Comparison of ENCODE assay signal across 15 cellular contexts in the genomic region with DNA sequence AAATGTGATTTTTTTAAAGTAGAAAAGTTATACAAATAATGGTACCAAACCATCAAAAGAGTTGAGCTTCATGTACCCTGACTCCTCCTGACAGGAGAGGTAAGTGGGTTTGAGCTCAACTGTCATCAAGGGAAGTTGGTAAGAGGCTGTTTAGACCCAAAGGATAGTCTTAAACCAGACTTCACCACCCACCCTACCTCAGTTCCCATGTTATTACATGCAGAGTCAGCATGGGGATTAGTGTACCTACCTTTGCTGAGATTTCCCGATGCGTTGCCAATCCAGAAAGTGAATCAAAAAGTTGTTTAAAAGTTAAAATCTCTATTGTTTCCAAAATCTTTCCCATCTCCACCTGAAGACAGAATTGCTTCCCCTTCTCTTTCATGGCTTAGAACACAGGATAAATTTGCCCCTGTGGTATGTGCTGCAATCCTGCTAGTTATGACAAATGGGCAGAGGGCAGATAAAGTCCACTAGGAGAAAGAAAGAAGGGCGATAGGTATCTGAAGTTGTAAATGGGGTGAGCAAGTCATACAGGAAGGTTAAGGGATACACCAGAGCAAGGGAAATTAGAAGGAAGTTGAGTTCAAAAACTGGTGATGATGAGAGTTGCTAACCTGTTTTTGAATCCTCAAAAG.
DNase-seq lines count a peak whose midpoint lies in the region; ATAC-seq, FAIRE-seq and TF ChIP-seq lines count a peak whose summit lies in the region.
"Had no signal": no experiment of that assay in that cellular context is flagged by ENCODE, and none has a peak within 500 bp of the region (broad histone marks: within the 10 kb centered on the region; RNA-seq: fewer than 3 reads in every experiment).

No MANE protein-coding gene starts in this region.

- TF ChIP-seq CTCF in HepG2 (CRISPR knock-in tag; IDR thresholded peaks at IDR 0.05) (no peak), right lobe of liver (IDR thresholded peaks at IDR 0.05) (no peak), K562 (IDR thresholded peaks at IDR 0.05 in 2 of 3, conservative IDR thresholded peaks at IDR 0.05 in 1 of 3; ENCODE audit: insufficient read depth in 2 of 3, low read depth in 1 of 3, low read length in 3 of 3) (no peak)

- in situ Hi-C loops in HepG2 (cut with HindIII; ENCODE audit: extremely low pct_ligation_motif_present, low pct_unique_long_range_greater_than_20kb): no loop called here
- in situ Hi-C loops in K562 (cut with MboI): no loop called here

- peaks cover 9 to 28% of the 10 kb centered on the region in 2 experiments for H3K36me3 ChIP-seq in HepG2 (replicated peaks in 1 of 2; ENCODE audit: control insufficient read depth in 1 of 2, insufficient read depth in 2 of 2, low read length in 2 of 2)
- peaks cover 0 to 19% (median 8%) of the 10 kb centered on the region in 4 donors for H3K36me3 ChIP-seq in right lobe of liver
- H3K36me3 ChIP-seq in K562 (ENCODE audit: control insufficient read depth, insufficient read depth, low read length): peaks cover 29% of the 10 kb centered on the region

- H3K9me1 ChIP-seq in K562 (ENCODE audit: control insufficient read depth, insufficient read depth, low read length): no peaks in the 10 kb centered on the region

- H3K27me3 ChIP-seq in HepG2 (ENCODE audit: control insufficient read depth in 1 of 2, insufficient read depth in 2 of 2, low read length in 2 of 2): no peaks in the 10 kb centered on the region
- H3K27me3 ChIP-seq in right lobe of liver: no peaks in the 10 kb centered on the region
- no peaks in the 10 kb centered on the region for H3K27me3 ChIP-seq in K562 (ENCODE audit: control insufficient read depth in 2 of 2, insufficient read depth in 2 of 2, low read length in 2 of 2)
- H3K27me3 ChIP-seq: BLaER1 treated with 17β-estradiol and CSF1 and Interleukin-3, amounts not matched to agents 10 nM and 100 nM had no signal

- DNase-seq in HepG2 (ENCODE audit: low spot score) (no peak), right lobe of liver (no peak), K562 (ENCODE audit: extremely low read depth in 1 of 4, low spot score in 3 of 4) (no peak), kidney tubule cell (ENCODE audit: low spot score) (peak; percentile 5), DMS114 treated with DMSO at 0.1 percent for 48 hours (lab: John Stamatoyannopoulos, UW; ENCODE audit: unreplicated experiment) (no peak)
- DNase-seq in activated CD4-positive, alpha-beta T cell treated with anti-CD3 and anti-CD28 coated beads for 1 hour: no peak
- DNase-seq: 8988T; Calu3; CD8-positive, alpha-beta T cell; DMS 273 treated with DMSO at 0.1 percent for 48 hours; GM23248 had no signal

- 96% methylated on average over 3 of the region's 3 CpGs for WGBS in HepG2 (ENCODE audit: low lambda C conversion rate)
- WGBS in right lobe of liver (ENCODE audit: insufficient coverage, low coverage, low lambda C conversion rate, missing lambda C conversion rate): 89% methylated on average over 3 of the region's 3 CpGs
- 76% methylated on average over 3 of the region's 3 CpGs for WGBS in K562 (ENCODE audit: insufficient coverage, low coverage, missing lambda C conversion rate)

- H3K4me2 ChIP-seq in HepG2 (ENCODE audit: low read depth, low read length) (no peak overlapping the region), K562 (ENCODE audit: insufficient read depth, low read length) (no peak overlapping the region)
- H3K4me2 ChIP-seq: BLaER1 treated with 17β-estradiol and CSF1 and Interleukin-3, amounts not matched to agents 10 nM and 100 nM had no signal

- H2AFZ ChIP-seq in HepG2 (ENCODE audit: low read length): no peak overlapping the region
- H2AFZ ChIP-seq in K562 (ENCODE audit: low read depth, low read length): no peak overlapping the region
- H2AFZ ChIP-seq: GM23248 had no signal

- H3K27ac ChIP-seq in HepG2 (ENCODE audit: extremely low read length, insufficient read depth, low read length): no peak overlapping the region
- no peak overlapping the region for H3K27ac ChIP-seq in right lobe of liver
- no peak overlapping the region for H3K27ac ChIP-seq in K562 (ENCODE audit: extremely low read depth, low read depth, low read length)
- H3K27ac ChIP-seq: BLaER1 treated with 17β-estradiol and CSF1 and Interleukin-3, amounts not matched to agents 10 nM and 100 nM; GM23248 had no signal

- POLR2A ChIA-PET in HepG2 (lab: Yijun Ruan, JAX) (no interaction called here), K562 (lab: Yijun Ruan, JAX) (no interaction called here)

- TF ChIP-seq RAD21 in HepG2 (CRISPR knock-in tag; IDR thresholded peaks at IDR 0.05) (no peak), K562 (CRISPR knock-in tag; conservative IDR thresholded peaks at IDR 0.05 in 1 of 2, IDR thresholded peaks at IDR 0.05 in 1 of 2) (no peak)

- no peaks in the 10 kb centered on the region for H3K4me1 ChIP-seq in HepG2 (ENCODE audit: insufficient read depth, low read length)
- no peaks in the 10 kb centered on the region for H3K4me1 ChIP-seq in right lobe of liver
- peaks cover 0 to 28% of the 10 kb centered on the region in 2 experiments; a peak in 3 of 5 replicates for H3K4me1 ChIP-seq in K562 (replicated peaks in 1 of 2; ENCODE audit: control insufficient read depth in 2 of 2, insufficient read depth in 2 of 2, low read length in 2 of 2)
- H3K4me1 ChIP-seq: HAP-1 had no signal

- no peak for FAIRE-seq in HepG2 (lab: Jason Lieb, UNC)
- FAIRE-seq in K562 (lab: Jason Lieb, UNC): no peak
- FAIRE-seq: G401.6 had no signal

- BruUV-seq in HepG2 (replicated peaks; lab: Mats Ljungman, UMichigan) (no TSS peak), K562 (replicated peaks; lab: Mats Ljungman, UMichigan) (no TSS peak)

- H3K79me2 ChIP-seq in HepG2 (ENCODE audit: insufficient read depth, low read length): no peaks in the 10 kb centered on the region
- H3K79me2 ChIP-seq in K562 (ENCODE audit: control insufficient read depth, insufficient read depth, low read length): no peaks in the 10 kb centered on the region

- intact Hi-C loops in HepG2 (cut with micrococcal nuclease; ENCODE audit: unreplicated experiment): no loop called here
- intact Hi-C loops in right lobe of liver (cut with DNase I): no loop called here
- intact Hi-C loops in K562 (cut with micrococcal nuclease): no loop called here

- ATAC-seq in HepG2 (no peak), right lobe of liver (no peak), K562 (no peak), GM19035 (IDR thresholded peaks at IDR 0.05; ENCODE audit: unreplicated experiment) (no peak)
- ATAC-seq: CD8-positive, alpha-beta T cell had no signal

- CTCF ChIA-PET in HepG2 (lab: Yijun Ruan, JAX; ENCODE audit: low intra/inter-chr PET ratio, low total read pairs) (no interaction called here), K562 (lab: Yijun Ruan, JAX; ENCODE audit: low intra/inter-chr PET ratio) (no interaction called here)

- H3K4me3 ChIP-seq in HepG2 (replicated peaks in 1 of 3; ENCODE audit: insufficient read depth in 1 of 3, low read depth in 2 of 3, low read length in 3 of 3): no peak overlapping the region
- no peak overlapping the region for H3K4me3 ChIP-seq in right lobe of liver
- H3K4me3 ChIP-seq in K562: no peak overlapping the region
- H3K4me3 ChIP-seq: BLaER1 treated with 17β-estradiol and CSF1 and Interleukin-3, amounts not matched to agents 10 nM and 100 nM; GM23248; HAP-1 had no signal

- H3K9me3 ChIP-seq in HepG2 (ENCODE audit: low read length): no peaks in the 10 kb centered on the region
- H3K9me3 ChIP-seq in right lobe of liver: no peaks in the 10 kb centered on the region
- no peaks in the 10 kb centered on the region for H3K9me3 ChIP-seq in K562 (replicated peaks; ENCODE audit: control insufficient read depth, insufficient read depth, low read depth, low read length)
- H3K9me3 ChIP-seq: BLaER1 treated with 17β-estradiol and CSF1 and Interleukin-3, amounts not matched to agents 10 nM and 100 nM; HAP-1 had no signal

- TF ChIP-seq POLR2A in HepG2 (IDR thresholded peaks at IDR 0.05; ENCODE audit: insufficient read depth in 1 of 2, low read depth in 2 of 2, low read length in 2 of 2): no peak
- no peak for TF ChIP-seq POLR2A in right lobe of liver (IDR thresholded peaks at IDR 0.05)
- no peak for TF ChIP-seq POLR2A in K562 (conservative IDR thresholded peaks at IDR 0.05)

- no peaks in the 10 kb centered on the region for H4K20me1 ChIP-seq in HepG2 (ENCODE audit: insufficient read depth, low read length)
- H4K20me1 ChIP-seq in K562 (replicated peaks; ENCODE audit: control insufficient read depth, insufficient read depth, low read length): no peaks in the 10 kb centered on the region

- H3K9ac ChIP-seq in HepG2 (ENCODE audit: insufficient read depth, low read depth, low read length) (no peak overlapping the region), K562 (ENCODE audit: insufficient read depth in 1 of 2, low read depth in 2 of 2, low read length in 2 of 2) (no peak overlapping the region)
- H3K9ac ChIP-seq: BLaER1 treated with 17β-estradiol and CSF1 and Interleukin-3, amounts not matched to agents 10 nM and 100 nM; GM23248 had no signal

- no peak for TF ChIP-seq EP300 in HepG2 (IDR thresholded peaks at IDR 0.05; ENCODE audit: low read depth in 2 of 2, low read length in 2 of 2)
- TF ChIP-seq EP300 in HepG2 (CRISPR knock-in tag; IDR thresholded peaks at IDR 0.05; ENCODE audit: borderline replicate concordance): no peak
- no peak for TF ChIP-seq EP300 in K562 (IDR thresholded peaks at IDR 0.05; ENCODE audit: low read length)

TF ChIP-seq in HepG2, 621 proteins besides CTCF, POLR2A, EP300 and RAD21 (continues in another document):
- TF ChIP-seq ELF1 (CRISPR knock-in tag; IDR thresholded peaks at IDR 0.05): no peak
- TF ChIP-seq POLR2G (IDR thresholded peaks at IDR 0.05; ENCODE audit: low read depth, low read length): peak; percentile 51; the same call in 1 of the 2 replicates
- TF ChIP-seq RELA (CRISPR knock-in tag; IDR thresholded peaks at IDR 0.05): no peak
- no peak for TF ChIP-seq MIER3 (CRISPR knock-in tag; IDR thresholded peaks at IDR 0.05; ENCODE audit: borderline replicate concordance)
- TF ChIP-seq ZFP36L1 (CRISPR knock-in tag; IDR thresholded peaks at IDR 0.05): no peak
- peak; percentile 91 for TF ChIP-seq RBM22 (optimal IDR thresholded peaks at IDR 0.05; ENCODE audit: low read length)
- no peak for TF ChIP-seq ZNF781 (CRISPR knock-in tag; IDR thresholded peaks at IDR 0.05; ENCODE audit: borderline replicate concordance, not compliant biosample characterization)
- TF ChIP-seq ZBTB42 (CRISPR knock-in tag; IDR thresholded peaks at IDR 0.05): no peak

TF ChIP-seq in K562, 482 proteins besides CTCF, POLR2A, EP300 and RAD21:
- TF ChIP-seq HMBOX1 (IDR thresholded peaks at IDR 0.05) (peak; percentile 49; the same call in 1 of the 2 replicates), BRCA1 (IDR thresholded peaks at IDR 0.05) (no peak), BRCA1 (CRISPR knock-in tag; IDR thresholded peaks at IDR 0.05) (no peak)

Comparison
In these comparisons a context has a peak if more than half of its experiments do, and no peak if none do; other contexts are left out.
1. Of the 241 proteins assayed by ChIP-seq in both HepG2 and K562: peak only in HepG2: POLR2AphosphoS2, POLR2G and RBM22; only in K562: none; in both: none; in neither: 238.